1 cellular context compared by ENCODE assay signal in genomic region chr10:18164771-18165361, GRCh38.
TF ChIP-seq lines count a peak whose summit lies in the region.

No MANE protein-coding gene starts in this region.

TF ChIP-seq in SK-N-SH, 30 proteins besides CTCF, POLR2A, EP300 and RAD21:
- TF ChIP-seq CHD2 (IDR thresholded peaks at IDR 0.05; ENCODE audit: low read length, partially characterized antibody) (no peak), NFIC (IDR thresholded peaks at IDR 0.05; ENCODE audit: borderline replicate concordance) (peak; percentile 56), FOXM1 (IDR thresholded peaks at IDR 0.05; ENCODE audit: low read depth) (no peak), FOSL2 (IDR thresholded peaks at IDR 0.05; ENCODE audit: borderline replicate concordance, low read depth) (0 out of 2 replicates have a peak, but pooled peaks have one; percentile 3), TCF12 (IDR thresholded peaks at IDR 0.05) (0 out of 2 replicates have a peak, but pooled peaks have one; percentile 11), PBX3 (IDR thresholded peaks at IDR 0.05) (peak; percentile 19; the same call in 1 of the 2 replicates), EZH2phosphoT487 (IDR thresholded peaks at IDR 0.05; ENCODE audit: borderline replicate concordance, low read depth) (no peak), JUND (IDR thresholded peaks at IDR 0.05) (peak; percentile 14; the same call in 1 of the 2 replicates), RFX5 (IDR thresholded peaks at IDR 0.05; ENCODE audit: low read length) (no peak), FOXJ3 (CRISPR knock-in tag; IDR thresholded peaks at IDR 0.05) (no peak)
- TF ChIP-seq, protein P1, sequence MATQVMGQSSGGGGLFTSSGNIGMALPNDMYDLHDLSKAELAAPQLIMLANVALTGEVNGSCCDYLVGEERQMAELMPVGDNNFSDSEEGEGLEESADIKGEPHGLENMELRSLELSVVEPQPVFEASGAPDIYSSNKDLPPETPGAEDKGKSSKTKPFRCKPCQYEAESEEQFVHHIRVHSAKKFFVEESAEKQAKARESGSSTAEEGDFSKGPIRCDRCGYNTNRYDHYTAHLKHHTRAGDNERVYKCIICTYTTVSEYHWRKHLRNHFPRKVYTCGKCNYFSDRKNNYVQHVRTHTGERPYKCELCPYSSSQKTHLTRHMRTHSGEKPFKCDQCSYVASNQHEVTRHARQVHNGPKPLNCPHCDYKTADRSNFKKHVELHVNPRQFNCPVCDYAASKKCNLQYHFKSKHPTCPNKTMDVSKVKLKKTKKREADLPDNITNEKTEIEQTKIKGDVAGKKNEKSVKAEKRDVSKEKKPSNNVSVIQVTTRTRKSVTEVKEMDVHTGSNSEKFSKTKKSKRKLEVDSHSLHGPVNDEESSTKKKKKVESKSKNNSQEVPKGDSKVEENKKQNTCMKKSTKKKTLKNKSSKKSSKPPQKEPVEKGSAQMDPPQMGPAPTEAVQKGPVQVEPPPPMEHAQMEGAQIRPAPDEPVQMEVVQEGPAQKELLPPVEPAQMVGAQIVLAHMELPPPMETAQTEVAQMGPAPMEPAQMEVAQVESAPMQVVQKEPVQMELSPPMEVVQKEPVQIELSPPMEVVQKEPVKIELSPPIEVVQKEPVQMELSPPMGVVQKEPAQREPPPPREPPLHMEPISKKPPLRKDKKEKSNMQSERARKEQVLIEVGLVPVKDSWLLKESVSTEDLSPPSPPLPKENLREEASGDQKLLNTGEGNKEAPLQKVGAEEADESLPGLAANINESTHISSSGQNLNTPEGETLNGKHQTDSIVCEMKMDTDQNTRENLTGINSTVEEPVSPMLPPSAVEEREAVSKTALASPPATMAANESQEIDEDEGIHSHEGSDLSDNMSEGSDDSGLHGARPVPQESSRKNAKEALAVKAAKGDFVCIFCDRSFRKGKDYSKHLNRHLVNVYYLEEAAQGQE (IDR thresholded peaks at IDR 0.05; ENCODE audit: low read depth, low read length) = no peak
